16 cellular contexts compared by ENCODE assay signal in genomic region chr11:12123177-12123576, GRCh38. TPM values are rescaled to one million over a fixed set of nuclear protein-coding genes. Genes with fewer than 3 reads are reported as not detected.
DNase-seq lines count a peak whose midpoint lies in the region; ATAC-seq, FAIRE-seq and TF ChIP-seq lines count a peak whose summit lies in the region.
"Had no signal": no experiment of that assay in that cellular context is flagged by ENCODE, and none has a peak within 500 bp of the region (broad histone marks: within the 10 kb centered on the region; RNA-seq: fewer than 3 reads in every experiment).

No MANE protein-coding gene starts in this region.

- H3K9me3 ChIP-seq in AG04450 (ENCODE audit: control insufficient read depth, insufficient read depth, low read length) (no peaks in the 10 kb centered on the region), endothelial cell of umbilical vein (replicated peaks; ENCODE audit: control insufficient read depth, insufficient read depth, low read length) (no peaks in the 10 kb centered on the region), mesenchymal stem cell (ENCODE audit: control insufficient read depth, low read length) (no peaks in the 10 kb centered on the region), Karpas-422 (ENCODE audit: low read length) (no peaks in the 10 kb centered on the region)

- H2AFZ ChIP-seq in endothelial cell of umbilical vein (ENCODE audit: low read depth, low read length) (no peak overlapping the region), mesenchymal stem cell (ENCODE audit: low read depth, low read length) (no peak overlapping the region), Karpas-422 (ENCODE audit: low read length) (no peak overlapping the region)
- H2AFZ ChIP-seq: parathyroid adenoma had no signal

- H2AK5ac ChIP-seq in mesenchymal stem cell (ENCODE audit: low read length, severe bottlenecking), result no peak overlapping the region

- no TSS peak for BruUV-seq in endothelial cell of umbilical vein (replicated peaks; lab: Mats Ljungman, UMichigan)

- no peak overlapping the region for H2BK15ac ChIP-seq in mesenchymal stem cell (ENCODE audit: low read depth, poor library complexity, severe bottlenecking)

- no peak overlapping the region for H4K91ac ChIP-seq in mesenchymal stem cell (ENCODE audit: low read length)

- FAIRE-seq in endothelial cell of umbilical vein (lab: Jason Lieb, UNC), result no peak
- FAIRE-seq: D721Med, islet of Langerhans had no signal

- peaks cover 26% of the 10 kb centered on the region for H3K79me1 ChIP-seq in mesenchymal stem cell (replicated peaks; ENCODE audit: low read length, poor library complexity, severe bottlenecking)

- no peak overlapping the region for H4K8ac ChIP-seq in mesenchymal stem cell (ENCODE audit: low read length)

- peaks cover 38% of the 10 kb centered on the region for H3K4me1 ChIP-seq in endothelial cell of umbilical vein (ENCODE audit: control insufficient read depth, extremely low read depth, insufficient read depth, low read length)
- H3K4me1 ChIP-seq in mesenchymal stem cell (ENCODE audit: control insufficient read depth, insufficient read depth, low read depth, low read length), result peaks cover 27% of the 10 kb centered on the region
- no peaks in the 10 kb centered on the region for H3K4me1 ChIP-seq in Karpas-422 (ENCODE audit: low read length)
- H3K4me1 ChIP-seq: parathyroid adenoma had no signal

- H4K20me1 ChIP-seq in endothelial cell of umbilical vein (replicated peaks; ENCODE audit: control insufficient read depth, extremely low read depth, insufficient read depth, low read length) (no peaks in the 10 kb centered on the region), Karpas-422 (ENCODE audit: insufficient read depth, low read depth, low read length) (no peaks in the 10 kb centered on the region)

- no peak for TF ChIP-seq POLR2A in endothelial cell of umbilical vein (IDR thresholded peaks at IDR 0.05; ENCODE audit: low read depth, low read length)
- no peak for TF ChIP-seq POLR2A in GM18505 (IDR thresholded peaks at IDR 0.05; ENCODE audit: borderline replicate concordance, extremely low read depth, insufficient read depth, insufficient read length)

- ATAC-seq in GM19023 (IDR thresholded peaks at IDR 0.05; ENCODE audit: unreplicated experiment) (no peak), GM18505 (IDR thresholded peaks at IDR 0.05; ENCODE audit: unreplicated experiment) (no peak)

- no peak overlapping the region for H3K9ac ChIP-seq in endothelial cell of umbilical vein (replicated peaks; ENCODE audit: extremely low read depth, insufficient read depth, low read length)
- peak overlapping the region; percentile 70 for H3K9ac ChIP-seq in mesenchymal stem cell (ENCODE audit: low read length)
- H3K9ac ChIP-seq in Karpas-422 (ENCODE audit: low read length), result no peak overlapping the region
- H3K9ac ChIP-seq: parathyroid adenoma had no signal

- H3K4me3 ChIP-seq in AG04450 (ENCODE audit: low read depth, low read length) (no peak overlapping the region), endothelial cell of umbilical vein (replicated peaks in 1 of 3; ENCODE audit: insufficient read depth in 1 of 3, low read depth in 1 of 3, low read length in 3 of 3) (no peak overlapping the region), mesenchymal stem cell (ENCODE audit: insufficient read depth in 1 of 2, low read depth in 1 of 2, low read length in 2 of 2) (no peak overlapping the region), Karpas-422 (ENCODE audit: low read length) (no peak overlapping the region)

- POLR2A ChIA-PET in AG04450 (lab: Yijun Ruan, JAX) (no interaction called here), endothelial cell of umbilical vein (lab: Charles Lee) (no interaction called here)

- DNase-seq in AG04450 (ENCODE audit: low read depth, low spot score) (peak; percentile 39), NCI-H226 (peak; percentile 43), endothelial cell of umbilical vein (ENCODE audit: low read depth, low spot score) (no peak), mesenchymal stem cell (peak; percentile 85), Karpas-422 (no peak), COLO829 (ENCODE audit: low spot score) (no peak)
- DNase-seq: activated naive CD4-positive, alpha-beta T cell treated with Interleukin-2 at 50 U/mL for 16 hours; foreskin melanocyte; NCI-H2081; NCI-H774; SHP77 treated with DMSO at 0.1 percent for 48 hours had no signal

- H3K27ac ChIP-seq in AG04450 (ENCODE audit: low read depth, low read length) (peak overlapping the region; percentile 67), endothelial cell of umbilical vein (ENCODE audit: insufficient read depth, low read depth, low read length) (peak overlapping the region; percentile 63), mesenchymal stem cell (ENCODE audit: low read length, poor library complexity, severe bottlenecking) (no peak overlapping the region), Karpas-422 (ENCODE audit: low read length) (no peak overlapping the region)
- H3K27ac ChIP-seq: parathyroid adenoma had no signal

- H3K79me2 ChIP-seq in endothelial cell of umbilical vein (ENCODE audit: control insufficient read depth, insufficient read depth, low read length) (peaks cover 85% of the 10 kb centered on the region), Karpas-422 (ENCODE audit: low read length) (no peaks in the 10 kb centered on the region)
- H3K79me2 ChIP-seq: parathyroid adenoma had no signal

- H2BK12ac ChIP-seq in mesenchymal stem cell (ENCODE audit: low read length in 2 of 2), result no peak overlapping the region

- H3K9me2 ChIP-seq in Karpas-422 (replicated peaks; ENCODE audit: insufficient read depth, low read length), result no peaks in the 10 kb centered on the region

- no peak overlapping the region for H2BK120ac ChIP-seq in mesenchymal stem cell (ENCODE audit: low read depth, low read length)

- H3K9me1 ChIP-seq in endothelial cell of umbilical vein (replicated peaks; ENCODE audit: control insufficient read depth, extremely low read depth, insufficient read depth, low read length), result no peaks in the 10 kb centered on the region

- peak overlapping the region in 1 of 2 experiments; percentile 56 for H3K18ac ChIP-seq in mesenchymal stem cell (ENCODE audit: low read depth in 1 of 2, low read length in 2 of 2)

- H2BK5ac ChIP-seq in mesenchymal stem cell (ENCODE audit: low read depth, low read length, poor library complexity, severe bottlenecking), result no peak overlapping the region

- H3K36me3 ChIP-seq in endothelial cell of umbilical vein (ENCODE audit: control insufficient read depth in 2 of 2, extremely low read depth in 1 of 2, insufficient read depth in 2 of 2, low read length in 2 of 2), result no peaks in the 10 kb centered on the region
- H3K36me3 ChIP-seq in mesenchymal stem cell (ENCODE audit: control insufficient read depth in 1 of 2, insufficient read depth in 2 of 2, low read depth in 1 of 2, low read length in 2 of 2), result peaks cover 5 to 9% of the 10 kb centered on the region in 2 experiments
- no peaks in the 10 kb centered on the region for H3K36me3 ChIP-seq in Karpas-422 (ENCODE audit: insufficient read depth, low read length)

- intact Hi-C loops in endothelial cell of umbilical vein (cut with micrococcal nuclease), result no loop called here

- no peak overlapping the region for H3K23ac ChIP-seq in mesenchymal stem cell (ENCODE audit: low read length in 2 of 2)

- no peaks in the 10 kb centered on the region for H3K27me3 ChIP-seq in AG04450 (ENCODE audit: control insufficient read depth, insufficient read depth, low read length)
- H3K27me3 ChIP-seq in endothelial cell of umbilical vein (ENCODE audit: control insufficient read depth in 2 of 2, insufficient read depth in 2 of 2, low read length in 2 of 2), result no peaks in the 10 kb centered on the region
- H3K27me3 ChIP-seq in mesenchymal stem cell (ENCODE audit: control insufficient read depth in 1 of 2, insufficient read depth in 1 of 2, low read length in 2 of 2), result no peaks in the 10 kb centered on the region
- H3K27me3 ChIP-seq in Karpas-422 (ENCODE audit: low read length), result 0 out of 2 replicates have a peak, but pooled peaks cover 3% of the 10 kb centered on the region

- H3K14ac ChIP-seq in mesenchymal stem cell (ENCODE audit: low read length in 2 of 2), result no peak overlapping the region

- dilution Hi-C loops in endothelial cell of umbilical vein (cut with MboI; ENCODE audit: extremely low pct_ligation_motif_present, low sequenced_read_pairs), result no loop called here

- CTCF ChIA-PET in AG04450 (lab: Charles Lee), result interaction anchor here (1.0 to 1.1 kb wide), 2 partner anchors 9 to 13 kb away, joined by 3 read pairs; no protein-coding TSS in a partner anchor
- CTCF ChIA-PET in endothelial cell of umbilical vein (lab: Charles Lee), result interaction anchor here (0.9 to 5.5 kb wide), 13 partner anchors 9 to 116 kb away, joined by 3 to 33 read pairs (median 5); no protein-coding TSS in a partner anchor

- H3K4me2 ChIP-seq in endothelial cell of umbilical vein (ENCODE audit: insufficient read depth, low read length), result no peak overlapping the region
- H3K4me2 ChIP-seq in mesenchymal stem cell (ENCODE audit: low read length, poor library complexity, severe bottlenecking), result no peak overlapping the region
- H3K4me2 ChIP-seq in Karpas-422 (ENCODE audit: low read depth, low read length, poor library complexity, severe bottlenecking), result no peak overlapping the region

- no CpG with 5 or more reads among the region's 1 CpG for WGBS in mesenchymal stem cell

- peak overlapping the region in 1 of 2 experiments; percentile 22 for H3K4ac ChIP-seq in mesenchymal stem cell (ENCODE audit: low read depth in 1 of 2, low read length in 2 of 2)

- no peak for TF ChIP-seq CTCF in AG04450 (IDR thresholded peaks at IDR 0.05; ENCODE audit: low read depth, low read length)
- TF ChIP-seq CTCF in endothelial cell of umbilical vein (IDR thresholded peaks at IDR 0.05; ENCODE audit: extremely low read depth in 1 of 2, insufficient read depth in 1 of 2, low read depth in 1 of 2, low read length in 2 of 2), result no peak

TF ChIP-seq in endothelial cell of umbilical vein, 7 proteins besides CTCF, POLR2A, EP300 and RAD21 (continues in another document):
- TF ChIP-seq MYC (IDR thresholded peaks at IDR 0.05; ENCODE audit: low read depth, low read length), result no peak
- no peak for TF ChIP-seq FOS (IDR thresholded peaks at IDR 0.05; ENCODE audit: borderline replicate concordance, insufficient read depth, low read length)
- TF ChIP-seq GATA2 (IDR thresholded peaks at IDR 0.05; ENCODE audit: insufficient read depth, insufficient read length, low read depth, low read length), result no peak

RNA-seq across cellular contexts. Expression of gene MICAL2, which starts 12.8 kb away (rescaled TPM):
- polyA plus RNA-seq in AG04450 (2011; rRNA removed), result 171 and 222 TPM in 2 replicates
- 389 and 460 TPM in 2 replicates for polyA minus RNA-seq in AG04450 (2011; rRNA and poly(A)+ RNA removed)
- total RNA-seq in endothelial cell of umbilical vein, result 200 and 222 TPM in 2 replicates
- polyA plus RNA-seq in endothelial cell of umbilical vein, result 64.7 and 67.6 TPM in 2 replicates
- polyA plus RNA-seq in endothelial cell of umbilical vein (2011; cell fraction: cytosol; rRNA removed), result 74.6 and 84.6 TPM in 2 replicates
- 108 and 127 TPM in 2 replicates for polyA plus RNA-seq in endothelial cell of umbilical vein (2011; cell fraction: nucleus; rRNA removed)
- 116 and 178 TPM in 2 replicates for polyA plus RNA-seq in endothelial cell of umbilical vein (2012)
- 248 and 293 TPM in 2 replicates for polyA minus RNA-seq in endothelial cell of umbilical vein
- polyA minus RNA-seq in endothelial cell of umbilical vein (2011; cell fraction: cytosol; rRNA and poly(A)+ RNA removed), result 2.5 TPM
- polyA minus RNA-seq in endothelial cell of umbilical vein (2011; cell fraction: nucleus; rRNA and poly(A)+ RNA removed), result 222 and 257 TPM in 2 replicates
- polyA plus RNA-seq in mesenchymal stem cell (2013, experiment 1 of 2), result 96.9 TPM
- 100 TPM for polyA plus RNA-seq in mesenchymal stem cell (2013, experiment 2 of 2)
- 0.69 and 0.93 TPM in 2 replicates for total RNA-seq in Karpas-422 (2014; rRNA removed; shearing (Covaris generic); ENCODE audit: low replicate concordance)

Comparison
In these comparisons a context has a peak if more than half of its experiments do, and no peak if none do; other contexts are left out.
1. DNase-seq: peak in AG04450 (single experiment), NCI-H226 (single experiment) and mesenchymal stem cell (single experiment); none in endothelial cell of umbilical vein (single experiment), Karpas-422 (single experiment) and COLO829 (single experiment).
2. H3K27ac ChIP-seq: peak in AG04450 (single experiment) and endothelial cell of umbilical vein (single experiment); none in mesenchymal stem cell (single experiment) and Karpas-422 (single experiment).
3. RNA of gene MICAL2, which starts 12.8 kb away (total RNA-seq): 200 to 222 TPM in endothelial cell of umbilical vein; 0.69 to 0.93 TPM in Karpas-422; every median in the first group is over 100 times any median in the second.